In genomic region chrX:13472975-13473665, GRCh38 we compare ENCODE assay signal across 9 cellular contexts.
DNase-seq lines count a peak whose midpoint lies in the region; ATAC-seq and TF ChIP-seq lines count a peak whose summit lies in the region.
"Had no signal": no experiment of that assay in that cellular context is flagged by ENCODE, and none has a peak within 500 bp of the region (broad histone marks: within the 10 kb centered on the region; RNA-seq: fewer than 3 reads in every experiment).

No MANE protein-coding gene starts in this region.

- no peaks in the 10 kb centered on the region for H3K79me2 ChIP-seq in OCI-LY3 (ENCODE audit: low read length)

- peak overlapping the region; percentile 39; the same call in 1 of the 2 replicates for H3K9ac ChIP-seq in OCI-LY3 (ENCODE audit: low read length)

- peaks cover 15 to 38% of the 10 kb centered on the region in 2 donors for H3K4me1 Mint-ChIP-seq in stimulated activated naive B cell treated with anti-CD40 and anti-IgM and Interleukin-4, amounts not matched to agents 10 μg/mL and 1 μg/mL and 100 μg/mL, for 72 hours

- peak; percentile 8 for ATAC-seq in GM18873 (IDR thresholded peaks at IDR 0.05; ENCODE audit: low FRiP score, unreplicated experiment)
- peak; percentile 27 to 31 for ATAC-seq in stimulated activated naive B cell treated with anti-CD40 and anti-IgM and Interleukin-4, amounts not matched to agents 10 μg/mL and 1 μg/mL and 100 μg/mL, for 72 hours (replicated peaks)
- ATAC-seq in HG03457 (IDR thresholded peaks at IDR 0.05; ENCODE audit: unreplicated experiment) = no peak
- ATAC-seq in HG02588 (IDR thresholded peaks at IDR 0.05; ENCODE audit: unreplicated experiment) = no peak

- peak overlapping the region; percentile 37; the same call in 1 of the 2 replicates for H3K4me3 ChIP-seq in OCI-LY3 (ENCODE audit: low read length)

- TF ChIP-seq CTCF in OCI-LY3 (IDR thresholded peaks at IDR 0.05; ENCODE audit: low read depth, low read length) = peak; percentile 63

- no peaks in the 10 kb centered on the region for H3K36me3 ChIP-seq in OCI-LY3 (replicated peaks; ENCODE audit: low read depth, low read length)
- H3K36me3 ChIP-seq: breast epithelium had no signal

- H2AFZ ChIP-seq in OCI-LY3 (ENCODE audit: low read depth, low read length) = peak overlapping the region; percentile 94

- H3K9me3 Mint-ChIP-seq in stimulated activated naive B cell treated with anti-CD40 and anti-IgM and Interleukin-4, amounts not matched to agents 10 μg/mL and 1 μg/mL and 100 μg/mL, for 72 hours = no peaks in the 10 kb centered on the region

- H3K4me2 ChIP-seq in OCI-LY3 (ENCODE audit: low read length) = peak overlapping the region; percentile 53

- no peaks in the 10 kb centered on the region for H4K20me1 ChIP-seq in OCI-LY3 (ENCODE audit: insufficient read depth, low read length)

- H3K4me3 Mint-ChIP-seq in stimulated activated naive B cell treated with anti-CD40 and anti-IgM and Interleukin-4, amounts not matched to agents 10 μg/mL and 1 μg/mL and 100 μg/mL, for 72 hours = peak overlapping the region; percentile 79 to 80

- no peaks in the 10 kb centered on the region for H3K9me3 ChIP-seq in OCI-LY3 (ENCODE audit: insufficient read depth, low read length)
- H3K9me3 ChIP-seq: breast epithelium had no signal

- no peak overlapping the region for H3K27ac ChIP-seq in OCI-LY3 (ENCODE audit: low read length)

- peaks cover 0 to 8% of the 10 kb centered on the region in 2 donors for H3K27me3 Mint-ChIP-seq in stimulated activated naive B cell treated with anti-CD40 and anti-IgM and Interleukin-4, amounts not matched to agents 10 μg/mL and 1 μg/mL and 100 μg/mL, for 72 hours

- DNase-seq in fibroblast of peridontal ligament (ENCODE audit: extremely low read depth) (peak; percentile 37), NCI-H146 (lab: John Stamatoyannopoulos, UW) (no peak)
- no peak for DNase-seq in stimulated activated naive B cell treated with anti-CD40 and anti-IgM and Interleukin-4, amounts not matched to agents 10 μg/mL and 1 μg/mL and 100 μg/mL, for 72 hours
- DNase-seq: mesendoderm had no signal

- H3K36me3 Mint-ChIP-seq in stimulated activated naive B cell treated with anti-CD40 and anti-IgM and Interleukin-4, amounts not matched to agents 10 μg/mL and 1 μg/mL and 100 μg/mL, for 72 hours = no peaks in the 10 kb centered on the region

- H3K4me1 ChIP-seq in OCI-LY3 (ENCODE audit: low read length) = peaks cover 15% of the 10 kb centered on the region
- H3K4me1 ChIP-seq: breast epithelium had no signal

- no peaks in the 10 kb centered on the region for H3K27me3 ChIP-seq in OCI-LY3 (ENCODE audit: low read depth, low read length)

- peak overlapping the region; percentile 96 for H3K27ac Mint-ChIP-seq in stimulated activated naive B cell treated with anti-CD40 and anti-IgM and Interleukin-4, amounts not matched to agents 10 μg/mL and 1 μg/mL and 100 μg/mL, for 72 hours

Comparison
In these comparisons a context has a peak if more than half of its experiments do, and no peak if none do; other contexts are left out.
1. ATAC-seq: peak in GM18873 (single experiment) and stimulated activated naive B cell treated with anti-CD40 and anti-IgM and Interleukin-4, amounts not matched to agents 10 μg/mL and 1 μg/mL and 100 μg/mL, for 72 hours (2 of 2); none in HG03457 (single experiment) and HG02588 (single experiment).